In the genomic region with DNA sequence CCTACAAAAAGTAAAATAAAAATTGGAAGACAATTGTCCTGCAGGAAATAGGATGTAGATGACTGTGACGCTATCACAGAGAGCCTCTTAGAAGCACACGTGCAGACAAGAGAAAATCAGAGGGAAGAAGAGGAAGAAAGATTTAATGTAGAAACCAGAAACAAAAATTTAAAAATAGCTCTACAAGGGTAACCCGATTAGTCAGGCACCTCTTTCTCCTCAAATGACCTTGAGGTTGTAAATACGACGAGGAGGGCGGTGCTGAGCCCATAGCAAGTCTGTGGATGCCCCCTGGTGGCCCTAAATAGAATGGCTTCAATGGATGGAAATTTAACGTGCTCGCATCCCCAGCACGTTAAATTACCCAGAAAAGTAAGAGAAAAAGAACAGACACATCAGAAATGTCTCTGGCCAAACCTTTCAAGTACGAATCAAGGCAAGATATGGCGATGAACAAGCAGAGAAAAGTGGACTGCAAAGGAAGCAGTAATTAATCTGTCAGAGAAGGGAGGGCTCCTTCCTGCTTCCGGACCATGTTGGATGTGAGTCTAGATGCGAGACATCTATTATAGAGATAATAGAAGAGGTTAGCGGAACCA, we compare ENCODE assay signal across 8 cellular contexts. TPM values are rescaled to one million over a fixed set of nuclear protein-coding genes. Genes with fewer than 3 reads are reported as not detected.
A peak's percentile ranks its signal among the peaks of the same experiment; 100 is the strongest.
DNase-seq lines count a peak whose midpoint lies in the region; FAIRE-seq and TF ChIP-seq lines count a peak whose summit lies in the region.

No MANE protein-coding gene starts in this region.

- H3K4me3 ChIP-seq in BE2C (ENCODE audit: low read depth, low read length) (peak overlapping the region; percentile 21; the same call in 1 of the 2 replicates), NT2/D1 (ENCODE audit: insufficient read length, low read depth) (no peak overlapping the region), mucosa of rectum (ENCODE audit: low read length in 2 of 2) (peak overlapping the region; percentile 69 to 76)

- H3K4me1 ChIP-seq in BE2C (no peaks in the 10 kb centered on the region), NT2/D1 (ENCODE audit: insufficient read depth, insufficient read length) (no peaks in the 10 kb centered on the region), mucosa of rectum (ENCODE audit: control insufficient read depth in 2 of 2, insufficient read depth in 2 of 2, low read length in 2 of 2) (peaks cover 4 to 7% of the 10 kb centered on the region in 2 donors)

- peak; percentile 67 for DNase-seq in BE2C
- DNase-seq in GM19238 (ENCODE audit: insufficient read length, low spot score), result peak; percentile 68
- DNase-seq in HTR-8/SVneo (ENCODE audit: insufficient read length, low spot score), result peak; percentile 77
- DNase-seq in NT2/D1 (ENCODE audit: low read depth, low spot score), result peak; percentile 59
- DNase-seq in activated CD8-positive, alpha-beta memory T cell treated with anti-CD3 and anti-CD28 coated beads, Interleukin-2, amount 50 U/mL, for 4 hours, result peak; percentile 71
- DNase-seq in epidermal melanocyte (ENCODE audit: insufficient read length, low spot score), result peak; percentile 86
- peak; percentile 34 for DNase-seq in stimulated activated CD8-positive, alpha-beta memory T cell treated with anti-CD3 and anti-CD28 coated beads, Interleukin-4, amount 100 ng/mL, for 24 hours (ENCODE audit: low read depth)

- no peaks in the 10 kb centered on the region for H3K36me3 ChIP-seq in BE2C
- no peaks in the 10 kb centered on the region for H3K36me3 ChIP-seq in NT2/D1 (ENCODE audit: insufficient read depth, insufficient read length, low read length)
- H3K36me3 ChIP-seq in mucosa of rectum (ENCODE audit: control insufficient read depth in 2 of 2, insufficient read depth in 2 of 2, low read length in 2 of 2), result no peaks in the 10 kb centered on the region

- H3K9ac ChIP-seq in NT2/D1 (ENCODE audit: insufficient read length, low read depth) (no peak overlapping the region), mucosa of rectum (ENCODE audit: low read depth in 1 of 2, low read length in 2 of 2) (peak overlapping the region; percentile 38 to 64)

- peak; percentile 40 for FAIRE-seq in HTR-8/SVneo (lab: Jason Lieb, UNC)

- H3K9me3 ChIP-seq in BE2C, result no peaks in the 10 kb centered on the region
- no peaks in the 10 kb centered on the region for H3K9me3 ChIP-seq in NT2/D1 (ENCODE audit: insufficient read depth, low read length)
- H3K9me3 ChIP-seq in mucosa of rectum (ENCODE audit: control insufficient read depth in 2 of 2, low read length in 2 of 2), result no peaks in the 10 kb centered on the region

- H3K27me3 ChIP-seq in BE2C (no peaks in the 10 kb centered on the region), NT2/D1 (ENCODE audit: insufficient read depth, insufficient read length) (no peaks in the 10 kb centered on the region), mucosa of rectum (ENCODE audit: control insufficient read depth in 2 of 2, insufficient read depth in 2 of 2, low read length in 2 of 2) (no peaks in the 10 kb centered on the region)

- peak; percentile 93 for TF ChIP-seq CTCF in BE2C (IDR thresholded peaks at IDR 0.05; ENCODE audit: low read depth, low read length)

- H3K27ac ChIP-seq in mucosa of rectum (ENCODE audit: low read depth in 2 of 2, low read length in 2 of 2), result peak overlapping the region; percentile 74 to 83

RNA-seq across cellular contexts. Expression of a gene that starts 4.2 kb away (rescaled TPM):
- polyA plus RNA-seq in BE2C (2012; ENCODE audit: insufficient read depth, insufficient read length, low read depth), result not detected

RNA-seq across cellular contexts. Expression of a gene that starts 19.3 kb away (rescaled TPM):
- 134 TPM for polyA plus RNA-seq in BE2C (2012; ENCODE audit: insufficient read depth, insufficient read length, low read depth)

RNA-seq across cellular contexts. Expression of a gene that starts 55.3 kb away (rescaled TPM):
- 5.7 TPM for polyA plus RNA-seq in BE2C (2012; ENCODE audit: insufficient read depth, insufficient read length, low read depth)

Comparison
In these comparisons a context has a peak if more than half of its experiments do, and no peak if none do; other contexts are left out.
1. DNase-seq: peak in every context shown above with its lines; median percentile 86 in epidermal melanocyte; 77 in HTR-8/SVneo; 71 in activated CD8-positive, alpha-beta memory T cell treated with anti-CD3 and anti-CD28 coated beads, Interleukin-2, amount 50 U/mL, for 4 hours; 68 in GM19238; 67 in BE2C; 59 in NT2/D1; 34 in stimulated activated CD8-positive, alpha-beta memory T cell treated with anti-CD3 and anti-CD28 coated beads, Interleukin-4, amount 100 ng/mL, for 24 hours.